15 cellular contexts compared by ENCODE assay signal in genomic region chr2:95357717-95358280, GRCh38.
"Had no signal": no experiment of that assay in that cellular context is flagged by ENCODE, and none has a peak within 500 bp of the region (broad histone marks: within the 10 kb centered on the region; RNA-seq: fewer than 3 reads in every experiment).

No MANE protein-coding gene starts in this region.

- H3K4me3 Mint-ChIP-seq: activated CD8-positive, alpha-beta T cell treated with anti-CD3 and anti-CD28 coated beads for 36 hours; activated naive CD4-positive, alpha-beta T cell treated with anti-CD3 and anti-CD28 coated beads for 36 hours; activated T-helper 1 cell treated with anti-CD3 and anti-CD28 coated beads, Interleukin-12 subunit alpha, Interleukin-12 subunit beta, Interleukin-2, Interleukin-4 antibody, amounts not matched to agents 30 ng/mL and 10 ng/mL and 1 ng/mL, durations not matched to agents 14 hours and 24 hours and 36 hours; nephron progenitor cell; WTC11 had no signal

- H3K9me3 Mint-ChIP-seq: activated CD8-positive, alpha-beta T cell treated with anti-CD3 and anti-CD28 coated beads for 36 hours; activated naive CD4-positive, alpha-beta T cell treated with anti-CD3 and anti-CD28 coated beads for 36 hours; activated T-helper 1 cell treated with anti-CD3 and anti-CD28 coated beads, Interleukin-12 subunit alpha, Interleukin-12 subunit beta, Interleukin-2, Interleukin-4 antibody, amounts not matched to agents 30 ng/mL and 10 ng/mL and 1 ng/mL, durations not matched to agents 14 hours and 24 hours and 36 hours had no signal

- H3K4me3 ChIP-seq: ascending aorta, esophagus muscularis mucosa, hepatocyte, psoas muscle, uterus had no signal

- DNase-seq: activated CD4-positive, alpha-beta T cell treated with anti-CD3 and anti-CD28 coated beads for 4 hours; activated CD8-positive, alpha-beta T cell treated with anti-CD3 and anti-CD28 coated beads for 36 hours; activated naive CD4-positive, alpha-beta T cell treated with anti-CD3 and anti-CD28 coated beads for 36 hours; mesenchymal stem cell; nephron progenitor cell; occipital lobe; psoas muscle; stimulated activated CD4-positive, alpha-beta T cell treated with anti-CD3 and anti-CD28 coated beads, Interleukin-1b, Interleukin-23, amount 100 ng/mL, for 48 hours; SW 1271 had no signal

- H3K36me3 ChIP-seq: ascending aorta, uterus had no signal

- H3K36me3 Mint-ChIP-seq: WTC11 had no signal

- H3K4me1 Mint-ChIP-seq: nephron progenitor cell, WTC11 had no signal

- ATAC-seq: activated CD8-positive, alpha-beta T cell treated with anti-CD3 and anti-CD28 coated beads for 36 hours; psoas muscle; WTC11 had no signal

- H3K9me3 ChIP-seq: ascending aorta, psoas muscle, uterus had no signal

- H3K27me3 ChIP-seq: ascending aorta, esophagus muscularis mucosa, hepatocyte, uterus had no signal

- H3K27ac Mint-ChIP-seq: activated CD8-positive, alpha-beta T cell treated with anti-CD3 and anti-CD28 coated beads for 36 hours; activated naive CD4-positive, alpha-beta T cell treated with anti-CD3 and anti-CD28 coated beads for 36 hours; activated T-helper 1 cell treated with anti-CD3 and anti-CD28 coated beads, Interleukin-12 subunit alpha, Interleukin-12 subunit beta, Interleukin-2, Interleukin-4 antibody, amounts not matched to agents 30 ng/mL and 10 ng/mL and 1 ng/mL, durations not matched to agents 14 hours and 24 hours and 36 hours; nephron progenitor cell; WTC11 had no signal

- H3K4me1 ChIP-seq: ascending aorta, psoas muscle, uterus had no signal

- H3K27ac ChIP-seq: ascending aorta, esophagus muscularis mucosa, hepatocyte, psoas muscle, uterus had no signal
